Comparison of ENCODE assay signal across 6 cellular contexts in the genomic region with DNA sequence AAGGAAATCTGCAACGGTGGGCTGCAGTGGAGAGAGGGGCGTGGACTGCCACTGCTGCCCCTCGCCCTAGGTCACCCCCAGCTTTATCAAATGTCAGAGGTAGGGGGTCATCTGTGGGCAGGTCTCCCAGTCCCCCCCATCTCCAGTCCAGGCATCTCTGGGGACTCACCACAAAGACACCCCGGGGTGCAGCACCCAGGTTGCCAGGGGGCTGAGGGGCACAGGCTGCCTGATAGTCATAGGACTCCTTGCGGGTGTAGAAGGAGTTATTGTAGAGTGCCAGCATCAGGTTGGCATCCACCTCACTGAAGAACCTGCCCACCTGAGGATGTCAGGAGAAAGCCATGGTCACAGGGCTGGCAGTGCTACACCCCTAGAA. TPM values are rescaled to one million over a fixed set of nuclear protein-coding genes. Genes with fewer than 3 reads are reported as not detected.
DNase-seq lines count a peak whose midpoint lies in the region; ATAC-seq and TF ChIP-seq lines count a peak whose summit lies in the region.

No MANE protein-coding gene starts in this region.

- TF ChIP-seq CTCF in esophagus muscularis mucosa (IDR thresholded peaks at IDR 0.05) (no peak), tibial artery (IDR thresholded peaks at IDR 0.05) (no peak)

- H3K36me3 Mint-ChIP-seq in activated T-cell treated with anti-CD3 and anti-CD28 coated beads, Interleukin-2, amount 50 U/mL, for 72 hours (ENCODE audit: insufficient read depth in 2 of 2) = no peaks in the 10 kb centered on the region

- peak overlapping the region; percentile 89 to 94 for H3K4me3 Mint-ChIP-seq in activated T-cell treated with anti-CD3 and anti-CD28 coated beads, Interleukin-2, amount 50 U/mL, for 72 hours

- H3K27me3 ChIP-seq in esophagus muscularis mucosa (no peaks in the 10 kb centered on the region), tibial artery (peaks cover 0 to 14% of the 10 kb centered on the region in 2 donors)

- no peak overlapping the region for H3K27ac Mint-ChIP-seq in activated T-cell treated with anti-CD3 and anti-CD28 coated beads, Interleukin-2, amount 50 U/mL, for 72 hours

- H3K27me3 Mint-ChIP-seq in activated T-cell treated with anti-CD3 and anti-CD28 coated beads, Interleukin-2, amount 50 U/mL, for 72 hours (ENCODE audit: low read depth) = no peaks in the 10 kb centered on the region

- H3K9me3 ChIP-seq in esophagus muscularis mucosa (no peaks in the 10 kb centered on the region), tibial artery (no peaks in the 10 kb centered on the region)

- no peaks in the 10 kb centered on the region for H3K9me3 Mint-ChIP-seq in activated T-cell treated with anti-CD3 and anti-CD28 coated beads, Interleukin-2, amount 50 U/mL, for 72 hours

- H3K27ac ChIP-seq in esophagus muscularis mucosa (replicated peaks in 1 of 4) (peak overlapping the region; percentile 56 to 79 (median 72)), tibial artery (no peak overlapping the region)

- DNase-seq in activated T-cell treated with anti-CD3 and anti-CD28 coated beads, Interleukin-2, amount 50 U/mL, for 72 hours = no peak
- DNase-seq in activated T-cell treated with anti-CD3 and anti-CD28 coated beads, Interleukin-2, amount 50 U/mL, for 48 hours = no peak
- DNase-seq in esophagus muscularis mucosa (ENCODE audit: extremely low spot score) = no peak
- DNase-seq in tibial artery = no peak
- no peak for DNase-seq in iPS-NIHi7 (ENCODE audit: extremely low spot score)

- WGBS in esophagus muscularis mucosa = 90% methylated on average over 5 of the region's 5 CpGs

- H3K4me3 ChIP-seq in esophagus muscularis mucosa (peak overlapping the region; percentile 58 to 84 (median 64)), tibial artery (peak overlapping the region; percentile 60 to 70)

- H3K4me1 ChIP-seq in esophagus muscularis mucosa = peaks cover 14 to 23% (median 21%) of the 10 kb centered on the region in 4 donors
- peaks cover 3 to 28% (median 9%) of the 10 kb centered on the region in 4 donors for H3K4me1 ChIP-seq in tibial artery

- ATAC-seq in activated T-cell treated with anti-CD3 and anti-CD28 coated beads, Interleukin-2, amount 50 U/mL, for 72 hours (replicated peaks in 1 of 2) = no peak
- ATAC-seq in GM21576 (IDR thresholded peaks at IDR 0.05; ENCODE audit: unreplicated experiment) = no peak

- H3K36me3 ChIP-seq in esophagus muscularis mucosa (no peaks in the 10 kb centered on the region), tibial artery (no peaks in the 10 kb centered on the region)

- TF ChIP-seq EP300 in esophagus muscularis mucosa (IDR thresholded peaks at IDR 0.05) = no peak

- TF ChIP-seq POLR2A in esophagus muscularis mucosa (IDR thresholded peaks at IDR 0.05; ENCODE audit: low read depth) = no peak

- peaks cover 17% of the 10 kb centered on the region for H3K4me1 Mint-ChIP-seq in activated T-cell treated with anti-CD3 and anti-CD28 coated beads, Interleukin-2, amount 50 U/mL, for 72 hours (ENCODE audit: low read depth)

- intact Hi-C loops in esophagus muscularis mucosa (cut with DNase I) = no loop called here
- intact Hi-C loops in tibial artery (cut with DNase I; ENCODE audit: low total_unique reads) = no loop called here

RNA-seq across cellular contexts. Expression of a gene that starts 6.5 kb away (rescaled TPM):
- total RNA-seq in activated T-cell treated with anti-CD3 and anti-CD28 coated beads, Interleukin-2, amount 50 U/mL, for 72 hours = 10 to 100 TPM; 21.5 to 22.6 TPM
- total RNA-seq in esophagus muscularis mucosa = 10 to 100 TPM; 37.0 to 85.6 (median 66.3) TPM

RNA-seq across cellular contexts. Expression of a gene that starts 15.2 kb away (rescaled TPM):
- 10 to 100 TPM; 16.1 to 17.0 TPM for total RNA-seq in activated T-cell treated with anti-CD3 and anti-CD28 coated beads, Interleukin-2, amount 50 U/mL, for 72 hours
- total RNA-seq in esophagus muscularis mucosa = 10 to 100 TPM in 1 of 4 donors, 1 to 10 TPM in 3; 5.4 to 12.4 (median 8.1) TPM

RNA-seq across cellular contexts. Expression of a gene that starts 15.3 kb away (rescaled TPM):
- 10 to 100 TPM; 46.0 to 46.4 TPM for total RNA-seq in activated T-cell treated with anti-CD3 and anti-CD28 coated beads, Interleukin-2, amount 50 U/mL, for 72 hours
- total RNA-seq in esophagus muscularis mucosa = 10 to 100 TPM; 10.4 to 16.7 (median 14.2) TPM

RNA-seq across cellular contexts. Expression of a gene that starts 20.3 kb away (rescaled TPM):
- total RNA-seq in activated T-cell treated with anti-CD3 and anti-CD28 coated beads, Interleukin-2, amount 50 U/mL, for 72 hours = 1 to 10 TPM; 1.2 TPM
- under 1 TPM in 3 of 4 donors, not detected in 1; 0.50 to 0.57 (median 0.52) TPM for total RNA-seq in esophagus muscularis mucosa

RNA-seq across cellular contexts. Expression of a gene that starts 25.2 kb away (rescaled TPM):
- 10 to 100 TPM; 51.4 to 61.6 TPM for total RNA-seq in activated T-cell treated with anti-CD3 and anti-CD28 coated beads, Interleukin-2, amount 50 U/mL, for 72 hours
- total RNA-seq in esophagus muscularis mucosa = 10 to 100 TPM; 28.7 to 44.2 (median 33.2) TPM

Comparison
In these comparisons a context has a peak if more than half of its experiments do, and no peak if none do; other contexts are left out.
1. H3K27ac ChIP-seq: peak in esophagus muscularis mucosa (4 of 4); none in tibial artery (0 of 2).